8 cellular contexts compared by ENCODE assay signal in genomic region chr9:129176786-129177442, GRCh38. TPM values are rescaled to one million over a fixed set of nuclear protein-coding genes. Genes with fewer than 3 reads are reported as not detected.
DNase-seq lines count a peak whose midpoint lies in the region; ATAC-seq, FAIRE-seq and TF ChIP-seq lines count a peak whose summit lies in the region.

No MANE protein-coding gene starts in this region.

- no peaks in the 10 kb centered on the region for H3K27me3 ChIP-seq in PC-9 (ENCODE audit: insufficient read depth, low read depth)
- H3K27me3 ChIP-seq in lung (ENCODE audit: control insufficient read depth, insufficient read depth) = no peaks in the 10 kb centered on the region
- peaks cover 41% of the 10 kb centered on the region for H3K27me3 ChIP-seq in thymus (ENCODE audit: control insufficient read depth, insufficient read depth)

- no peaks in the 10 kb centered on the region for H4K20me1 ChIP-seq in PC-9 (ENCODE audit: insufficient read depth)

- H3K27ac ChIP-seq in PC-9 (peak overlapping the region; percentile 88), lung (ENCODE audit: low read depth in 1 of 2, low read length in 1 of 2) (peak overlapping the region; percentile 94 to 95), thymus (ENCODE audit: low read depth) (peak overlapping the region; percentile 85)

- H3K36me3 ChIP-seq in PC-9 (ENCODE audit: low read depth) (no peaks in the 10 kb centered on the region), lung (ENCODE audit: control insufficient read depth in 2 of 2, insufficient read depth in 2 of 2, low read length in 2 of 2) (no peaks in the 10 kb centered on the region), thymus (ENCODE audit: control insufficient read depth, insufficient read depth) (no peaks in the 10 kb centered on the region)

- H3K4me1 ChIP-seq in PC-9 (replicated peaks; ENCODE audit: insufficient read depth) (peaks cover 18% of the 10 kb centered on the region), lung (ENCODE audit: control insufficient read depth in 2 of 2, insufficient read depth in 2 of 2, low read length in 2 of 2) (peaks cover 4 to 5% of the 10 kb centered on the region in 2 donors), thymus (ENCODE audit: control insufficient read depth, insufficient read depth, low read length) (peaks cover 24% of the 10 kb centered on the region)

- no peak for FAIRE-seq in RCC 7860 (lab: Jason Lieb, UNC)

- ATAC-seq in lung (ENCODE audit: insufficient read depth, low FRiP score) (no peak), GM18498 (IDR thresholded peaks at IDR 0.05; ENCODE audit: unreplicated experiment) (no peak)

- H3K9me3 ChIP-seq in PC-9 (ENCODE audit: insufficient read depth, low read depth) (no peaks in the 10 kb centered on the region), lung (ENCODE audit: control insufficient read depth in 2 of 2, insufficient read depth in 1 of 2, low read length in 1 of 2) (no peaks in the 10 kb centered on the region), thymus (ENCODE audit: control insufficient read depth) (no peaks in the 10 kb centered on the region)

- POLR2A ChIA-PET in PC-9 (lab: Charles Lee; ENCODE audit: unreplicated experiment) = interaction anchor here (0.6 to 1.4 kb wide), 5 partner anchors 36 to 307 kb away, joined by 4 to 11 read pairs (median 9); no protein-coding TSS in a partner anchor

- H3K4me2 ChIP-seq in PC-9 = peak overlapping the region; percentile 95

- DNase-seq in activated T-cell treated with anti-CD3 and anti-CD28 coated beads, Interleukin-2, amount 50 U/mL, for 1 hour = peak; percentile 45
- DNase-seq in activated T-cell treated with anti-CD3 and anti-CD28 coated beads for 4 hours = no peak
- DNase-seq in PC-9 = peak in 1 of 2 experiments; percentile 30
- DNase-seq in choroid plexus epithelial cell (ENCODE audit: low read depth) = peak; percentile 80
- DNase-seq in lung (ENCODE audit: low spot score) = peak; percentile 47
- DNase-seq in RCC 7860 (ENCODE audit: low spot score) = no peak

- 0 to 1% methylated on average over 48 to 70 of the region's 70 CpGs for WGBS in lung, 2 donors
- under 1% methylated on average over 70 of the region's 70 CpGs for WGBS in thymus

- intact Hi-C loops in PC-9 (cut with micrococcal nuclease; ENCODE audit: unreplicated experiment) = loop anchor here (1.0 to 5.0 kb wide), 3 partner anchors 98 to 230 kb away; no protein-coding TSS in a partner anchor

- BruUV-seq in PC-9 (replicated peaks; lab: Mats Ljungman, UMichigan) = TSS peak; percentile 76

- H3K79me2 ChIP-seq in PC-9 (ENCODE audit: low read depth) = peaks cover 16% of the 10 kb centered on the region

- peaks cover 20% of the 10 kb centered on the region for H3F3A ChIP-seq in PC-9 (ENCODE audit: insufficient read depth, low read depth)

- TF ChIP-seq CTCF in PC-9 (conservative IDR thresholded peaks at IDR 0.05) (no peak), choroid plexus epithelial cell (conservative IDR thresholded peaks at IDR 0.05; ENCODE audit: low read depth, low read length) (no peak), lung (IDR thresholded peaks at IDR 0.05; ENCODE audit: control extremely low read depth, extremely low read depth) (no peak)

- no peak overlapping the region; the same call in 1 of the 2 replicates for H2AFZ ChIP-seq in PC-9

- H3K9me2 ChIP-seq in PC-9 (ENCODE audit: insufficient read depth) = no peaks in the 10 kb centered on the region

- CTCF ChIA-PET in PC-9 (lab: Charles Lee) = no interaction called here

- H3K4me3 ChIP-seq in PC-9 = peak overlapping the region; percentile 95
- H3K4me3 ChIP-seq in choroid plexus epithelial cell (ENCODE audit: low read depth, low read length) = peak overlapping the region; percentile 92
- peak overlapping the region; percentile 89 for H3K4me3 ChIP-seq in lung
- peak overlapping the region; percentile 73 for H3K4me3 ChIP-seq in thymus (ENCODE audit: low read length)

RNA-seq across cellular contexts. Expression of gene IER5L, which starts 1.1 kb away (rescaled TPM):
- total RNA-seq in PC-9 (2021) = 35.5 and 37.3 TPM in 2 replicates
- 10 to 100 TPM; 23.5 to 24.7 TPM for total RNA-seq in lung
- 10 to 100 TPM; 12.6 to 31.5 TPM for polyA plus RNA-seq in lung
- polyA plus RNA-seq in thymus = 13.7 TPM

Comparison
In these comparisons a context has a peak if more than half of its experiments do, and no peak if none do; other contexts are left out.
1. DNase-seq: peak in activated T-cell treated with anti-CD3 and anti-CD28 coated beads, Interleukin-2, amount 50 U/mL, for 1 hour (single experiment), choroid plexus epithelial cell (single experiment) and lung (single experiment); none in activated T-cell treated with anti-CD3 and anti-CD28 coated beads for 4 hours (single experiment) and RCC 7860 (single experiment).
2. Peak in every context shown above with its lines, with median percentiles within 50 percentile points of each other: H3K27ac ChIP-seq and H3K4me3 ChIP-seq.